Comparison of ENCODE assay signal across 15 cellular contexts in genomic region chr2:133498615-133499585, GRCh38.
DNase-seq lines count a peak whose midpoint lies in the region; ATAC-seq and TF ChIP-seq lines count a peak whose summit lies in the region.
"Had no signal": no experiment of that assay in that cellular context is flagged by ENCODE, and none has a peak within 500 bp of the region (broad histone marks: within the 10 kb centered on the region; RNA-seq: fewer than 3 reads in every experiment).

No MANE protein-coding gene starts in this region.

- H3K9me3 ChIP-seq in SK-N-MC (ENCODE audit: low read depth, low read length) = no peaks in the 10 kb centered on the region
- H3K9me3 ChIP-seq: BLaER1 treated with 17β-estradiol and CSF1 and Interleukin-3, amounts not matched to agents 10 nM and 100 nM had no signal

- peak overlapping the region; percentile 100 for H3K27ac ChIP-seq in SK-N-MC
- H3K27ac ChIP-seq: BLaER1 treated with 17β-estradiol and CSF1 and Interleukin-3, amounts not matched to agents 10 nM and 100 nM had no signal

- H3K36me3 ChIP-seq in SK-N-MC (ENCODE audit: insufficient read depth, low read length) = peaks cover 8% of the 10 kb centered on the region; the same call in 1 of the 2 replicates
- H3K36me3 ChIP-seq: BLaER1 treated with 17β-estradiol and CSF1 and Interleukin-3, amounts not matched to agents 10 nM and 100 nM had no signal

- H3K9ac ChIP-seq in SK-N-MC (ENCODE audit: insufficient read length) = peak overlapping the region; percentile 75
- H3K9ac ChIP-seq: BLaER1 treated with 17β-estradiol and CSF1 and Interleukin-3, amounts not matched to agents 10 nM and 100 nM had no signal

- no peak overlapping the region for H3K27ac Mint-ChIP-seq in glutamatergic neuron (ENCODE audit: unreplicated experiment)
- H3K27ac Mint-ChIP-seq: activated CD4-positive, alpha-beta T cell treated with anti-CD3 and anti-CD28 coated beads, Interleukin-2, amount 10 ng/mL, durations not matched to agents 7 days and 5 days; activated naive CD8-positive, alpha-beta T cell; effector memory CD8-positive, alpha-beta T cell had no signal

- H3K4me3 ChIP-seq in SK-N-MC = peak overlapping the region; percentile 34
- H3K4me3 ChIP-seq: BLaER1 treated with 17β-estradiol and CSF1 and Interleukin-3, amounts not matched to agents 10 nM and 100 nM; smooth muscle cell had no signal

- H3K4me1 Mint-ChIP-seq in glutamatergic neuron (ENCODE audit: low read depth, unreplicated experiment) = no peaks in the 10 kb centered on the region
- H3K4me1 Mint-ChIP-seq: activated CD4-positive, alpha-beta T cell treated with anti-CD3 and anti-CD28 coated beads, Interleukin-2, amount 10 ng/mL, durations not matched to agents 7 days and 5 days had no signal

- H3K27me3 Mint-ChIP-seq in glutamatergic neuron (ENCODE audit: unreplicated experiment) = peaks cover 2% of the 10 kb centered on the region
- H3K27me3 Mint-ChIP-seq: activated CD4-positive, alpha-beta T cell treated with anti-CD3 and anti-CD28 coated beads, Interleukin-2, amount 10 ng/mL, durations not matched to agents 7 days and 5 days; effector memory CD8-positive, alpha-beta T cell had no signal

- peak; percentile 44 for ATAC-seq in GM18505 (IDR thresholded peaks at IDR 0.05; ENCODE audit: unreplicated experiment)
- peak; percentile 72 for ATAC-seq in GM21447 (IDR thresholded peaks at IDR 0.05; ENCODE audit: unreplicated experiment)
- peak; percentile 63 for ATAC-seq in HG03064 (IDR thresholded peaks at IDR 0.05; ENCODE audit: low read depth, unreplicated experiment)
- ATAC-seq: effector memory CD8-positive, alpha-beta T cell had no signal

- TF ChIP-seq CTCF in glutamatergic neuron (IDR thresholded peaks at IDR 0.05; ENCODE audit: partially characterized antibody, unreplicated experiment) = no peak

- H3K9me3 Mint-ChIP-seq in glutamatergic neuron (ENCODE audit: unreplicated experiment) = no peaks in the 10 kb centered on the region
- H3K9me3 Mint-ChIP-seq: activated CD4-positive, alpha-beta T cell treated with anti-CD3 and anti-CD28 coated beads, Interleukin-2, amount 10 ng/mL, durations not matched to agents 7 days and 5 days had no signal

- no peak for TF ChIP-seq POLR2A in GM18505 (IDR thresholded peaks at IDR 0.05; ENCODE audit: borderline replicate concordance, extremely low read depth, insufficient read depth, insufficient read length)

- no peak overlapping the region for H3K4me3 Mint-ChIP-seq in glutamatergic neuron (ENCODE audit: unreplicated experiment)
- H3K4me3 Mint-ChIP-seq: activated CD4-positive, alpha-beta T cell treated with anti-CD3 and anti-CD28 coated beads, Interleukin-2, amount 10 ng/mL, durations not matched to agents 7 days and 5 days; activated naive CD8-positive, alpha-beta T cell; effector memory CD8-positive, alpha-beta T cell had no signal

- H3K36me3 Mint-ChIP-seq in glutamatergic neuron (ENCODE audit: unreplicated experiment) = no peaks in the 10 kb centered on the region
- H3K36me3 Mint-ChIP-seq: activated naive CD8-positive, alpha-beta T cell had no signal

- DNase-seq in SK-N-MC (ENCODE audit: low read depth, low spot score) = no peak
- no peak for DNase-seq in HK-2 (ENCODE audit: unreplicated experiment)
- DNase-seq in glutamatergic neuron = no peak
- DNase-seq in NCI-H446 treated with DMSO at 0.1 percent for 48 hours (lab: John Stamatoyannopoulos, UW) = no peak
- DNase-seq in NCI-H1436 treated with DMSO at 0.1 percent for 48 hours (lab: John Stamatoyannopoulos, UW) = no peak
- DNase-seq: activated CD4-positive, alpha-beta T cell treated with anti-CD3 and anti-CD28 coated beads, Interleukin-2, amount 10 ng/mL, durations not matched to agents 7 days and 5 days; effector memory CD8-positive, alpha-beta T cell; NCI-H2081 treated with DMSO at 0.1 percent for 48 hours; Right ventricle myocardium superior had no signal
